ENCODE assay signal across 27 cellular contexts in the genomic region with DNA sequence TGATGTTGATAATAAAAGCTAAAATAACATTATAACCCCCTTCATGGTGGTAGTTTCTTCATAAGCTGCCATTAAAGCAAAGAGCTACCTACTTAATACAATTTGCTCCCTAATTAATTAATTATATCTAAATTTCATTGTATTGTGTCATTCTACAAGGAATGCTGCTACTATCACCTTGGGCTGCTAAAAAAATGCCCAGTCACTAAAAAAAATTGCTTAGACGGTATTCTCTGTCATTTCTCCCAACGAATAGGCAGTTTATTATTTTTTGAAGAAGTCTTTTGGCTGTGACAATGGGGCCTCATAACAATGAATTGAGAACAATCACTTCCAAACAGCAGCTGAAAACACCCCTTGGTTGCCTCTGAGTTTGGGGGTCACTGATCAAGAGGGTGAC.
"Had no signal": no experiment of that assay in that cellular context is flagged by ENCODE, and none has a peak within 500 bp of the region (broad histone marks: within the 10 kb centered on the region; RNA-seq: fewer than 3 reads in every experiment).

No MANE protein-coding gene starts in this region.

- ATAC-seq: activated CD4-positive, CD25-positive, alpha-beta regulatory T cell treated with anti-CD3 and anti-CD28 coated beads, Interleukin-2, amount 50 U/mL, for 24 hours; activated CD8-positive, alpha-beta memory T cell treated with anti-CD3 and anti-CD28 coated beads, Interleukin-2, amount 10 ng/mL, durations not matched to agents 7 days and 5 days; activated T-cell treated with anti-CD3 and anti-CD28 coated beads, Interleukin-2, amount 50 U/mL, for 4 hours; Panc1; Right ventricle myocardium inferior had no signal

- H3K9ac ChIP-seq: SK-N-SH had no signal

- H3K9me3 Mint-ChIP-seq: activated T-cell treated with anti-CD3 and anti-CD28 coated beads, Interleukin-2, amount 50 U/mL, for 4 hours had no signal

- H3K36me3 ChIP-seq: breast epithelium had no signal

- H3K27ac Mint-ChIP-seq: activated CD8-positive, alpha-beta memory T cell treated with anti-CD3 and anti-CD28 coated beads, Interleukin-2, amount 10 ng/mL, durations not matched to agents 7 days and 5 days; activated naive CD4-positive, alpha-beta T cell treated with anti-CD3 and anti-CD28 coated beads, Interleukin-2, amount 10 ng/mL, durations not matched to agents 7 days and 5 days; activated naive CD8-positive, alpha-beta T cell treated with anti-CD3 and anti-CD28 coated beads for 36 hours had no signal

- H3K27me3 ChIP-seq: breast epithelium, MG63 had no signal

- H3K4me2 ChIP-seq: SK-N-SH had no signal

- H3K4me1 ChIP-seq: breast epithelium had no signal

- DNase-seq: activated CD4-positive, alpha-beta T cell treated with anti-CD3 and anti-CD28 coated beads for 48 hours; activated CD4-positive, alpha-beta T cell treated with anti-CD3 and anti-CD28 coated beads, Interleukin-2, amount 50 U/mL, for 4 hours; activated CD8-positive, alpha-beta memory T cell treated with anti-CD3 and anti-CD28 coated beads, Interleukin-2, amount 10 ng/mL, durations not matched to agents 7 days and 5 days; activated gamma-delta T cell treated with Interleukin-2 at 50 U/mL for 16 hours; activated naive CD4-positive, alpha-beta T cell treated with anti-CD3 and anti-CD28 coated beads, Interleukin-2, amount 10 ng/mL, durations not matched to agents 7 days and 5 days; activated naive CD8-positive, alpha-beta T cell treated with anti-CD3 and anti-CD28 coated beads for 36 hours; activated T-cell treated with anti-CD3 and anti-CD28 coated beads, Interleukin-2, amount 50 U/mL, for 4 hours; caudate nucleus; MG63; MV-4-11; NCI-H1105; NCI-H1436; NCI-H1694 treated with DMSO at 0.1 percent for 48 hours; NCI-H2029 treated with DMSO at 0.1 percent for 48 hours; NCI-H345; NCI-H510A; NCI-H526 treated with DMSO at 0.1 percent for 48 hours; NCI-H82; NK-92 treated with Interleukin-12 subunit alpha and Interleukin-12 subunit beta, amount 100 ng/mL, for 24 hours; OCI-M1; RPMI8226; SK-N-SH; SW 1271 had no signal

- H3K9me3 ChIP-seq: breast epithelium, MG63, SK-N-SH had no signal

- H3K27me3 Mint-ChIP-seq: activated CD8-positive, alpha-beta memory T cell treated with anti-CD3 and anti-CD28 coated beads, Interleukin-2, amount 10 ng/mL, durations not matched to agents 7 days and 5 days; activated naive CD4-positive, alpha-beta T cell treated with anti-CD3 and anti-CD28 coated beads, Interleukin-2, amount 10 ng/mL, durations not matched to agents 7 days and 5 days; activated naive CD8-positive, alpha-beta T cell treated with anti-CD3 and anti-CD28 coated beads for 36 hours had no signal

- H3K4me3 ChIP-seq: breast epithelium, MG63 had no signal

- H3K27ac ChIP-seq: breast epithelium had no signal

- H3K4me3 Mint-ChIP-seq: activated CD8-positive, alpha-beta memory T cell treated with anti-CD3 and anti-CD28 coated beads, Interleukin-2, amount 10 ng/mL, durations not matched to agents 7 days and 5 days; activated naive CD4-positive, alpha-beta T cell treated with anti-CD3 and anti-CD28 coated beads, Interleukin-2, amount 10 ng/mL, durations not matched to agents 7 days and 5 days; activated naive CD8-positive, alpha-beta T cell treated with anti-CD3 and anti-CD28 coated beads for 36 hours; activated T-cell treated with anti-CD3 and anti-CD28 coated beads, Interleukin-2, amount 50 U/mL, for 4 hours had no signal
